In the genomic region with DNA sequence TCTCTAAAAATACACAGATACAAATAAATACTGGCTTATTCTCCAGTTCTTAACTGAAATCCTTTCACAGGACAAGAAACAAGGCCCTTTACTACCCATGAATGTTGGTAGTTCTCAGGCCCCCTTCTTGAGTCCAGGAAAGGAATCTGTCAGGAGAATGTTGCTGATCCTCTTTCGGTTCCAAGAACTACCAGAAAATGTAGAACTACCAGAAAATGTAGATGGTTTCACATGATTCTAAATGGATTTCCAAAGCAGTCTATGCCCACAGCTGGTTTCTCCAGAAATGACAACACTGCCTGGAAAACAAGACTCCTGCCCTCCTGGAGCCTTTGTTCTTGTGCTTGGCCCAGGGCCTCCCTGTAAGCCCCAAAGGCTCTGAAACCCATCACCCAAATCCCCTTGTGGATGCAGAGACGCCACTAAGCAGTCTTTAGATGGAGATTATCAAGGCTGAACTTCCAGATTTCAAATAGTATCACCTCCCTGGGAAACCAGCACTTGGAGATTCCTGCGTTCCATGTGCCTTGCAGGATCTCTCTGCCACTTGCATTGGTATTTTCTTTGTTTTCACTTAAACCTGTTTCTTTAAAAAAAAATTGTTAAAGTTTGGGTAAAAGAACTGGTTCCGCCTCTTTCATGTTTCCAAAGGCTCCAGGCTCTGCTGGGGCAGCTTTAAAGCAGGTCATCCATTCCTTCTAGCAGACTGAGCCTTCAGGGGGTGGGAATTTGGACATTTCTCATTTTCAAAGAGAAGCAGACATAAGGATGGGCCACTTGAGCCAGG, we compare ENCODE assay signal across 18 cellular contexts.
"Had no signal": no experiment of that assay in that cellular context is flagged by ENCODE, and none has a peak within 500 bp of the region (broad histone marks: within the 10 kb centered on the region; RNA-seq: fewer than 3 reads in every experiment).

No MANE protein-coding gene starts in this region.

- H3K4me3 Mint-ChIP-seq: activated CD4-positive, alpha-beta T cell treated with anti-CD3 and anti-CD28 coated beads, Interleukin-2, amount 10 ng/mL, durations not matched to agents 24 days and 14 days; activated CD8-positive, alpha-beta T cell treated with anti-CD3 and anti-CD28 coated beads for 36 hours; activated naive CD8-positive, alpha-beta T cell treated with anti-CD3 and anti-CD28 coated beads, Interleukin-2, amount 10 ng/mL, durations not matched to agents 7 days and 5 days; activated T-cell treated with anti-CD3 and anti-CD28 coated beads, Interleukin-2, amount 50 U/mL, for 24 hours; central memory CD8-positive, alpha-beta T cell had no signal

- H3K27ac ChIP-seq: coronary artery, ovary, upper lobe of left lung had no signal

- H3K36me3 ChIP-seq: ovary, right lobe of liver, upper lobe of left lung had no signal

- H3K27ac Mint-ChIP-seq: activated CD4-positive, alpha-beta T cell treated with anti-CD3 and anti-CD28 coated beads, Interleukin-2, amount 10 ng/mL, durations not matched to agents 24 days and 14 days; activated CD8-positive, alpha-beta T cell treated with anti-CD3 and anti-CD28 coated beads for 36 hours; activated naive CD8-positive, alpha-beta T cell treated with anti-CD3 and anti-CD28 coated beads, Interleukin-2, amount 10 ng/mL, durations not matched to agents 7 days and 5 days; activated T-cell treated with anti-CD3 and anti-CD28 coated beads, Interleukin-2, amount 50 U/mL, for 24 hours had no signal

- H3K27me3 ChIP-seq: ovary, right lobe of liver, upper lobe of left lung had no signal

- ATAC-seq: activated CD8-positive, alpha-beta T cell treated with anti-CD3 and anti-CD28 coated beads for 36 hours; left lobe of liver; right lobe of liver; stimulated activated naive CD8-positive, alpha-beta T cell treated with anti-CD3 and anti-CD28 coated beads, Interleukin-15, amount 100 ng/mL, for 72 hours had no signal

- H3K9me3 Mint-ChIP-seq: activated T-cell treated with anti-CD3 and anti-CD28 coated beads, Interleukin-2, amount 50 U/mL, for 24 hours; central memory CD8-positive, alpha-beta T cell had no signal

- H3K27me3 Mint-ChIP-seq: central memory CD8-positive, alpha-beta T cell; stimulated activated naive CD8-positive, alpha-beta T cell treated with anti-CD3 and anti-CD28 coated beads, Interleukin-15, amount 100 ng/mL, for 72 hours had no signal

- DNase-seq: activated CD4-positive, alpha-beta T cell treated with anti-CD3 and anti-CD28 coated beads, Interleukin-2, amount 10 ng/mL, durations not matched to agents 24 days and 14 days; activated CD8-positive, alpha-beta T cell treated with anti-CD3 and anti-CD28 coated beads for 36 hours; activated naive CD8-positive, alpha-beta T cell treated with anti-CD3 and anti-CD28 coated beads, Interleukin-2, amount 10 ng/mL, durations not matched to agents 7 days and 5 days; activated T-cell treated with anti-CD3 and anti-CD28 coated beads, Interleukin-2, amount 50 U/mL, for 24 hours; anterior cingulate cortex; erythroblast; foreskin melanocyte; glutamatergic neuron; hypothalamus; ovary; right lobe of liver; small intestine; stimulated activated CD4-positive, alpha-beta T cell treated with anti-CD3 and anti-CD28 coated beads, Interleukin-4, amount 100 ng/mL, for 1 hour; stimulated activated naive CD8-positive, alpha-beta T cell treated with anti-CD3 and anti-CD28 coated beads, Interleukin-15, amount 100 ng/mL, for 72 hours; upper lobe of left lung had no signal

- H3K4me3 ChIP-seq: coronary artery, ovary, right lobe of liver, upper lobe of left lung had no signal

- H3K9me3 ChIP-seq: ovary, right lobe of liver, upper lobe of left lung had no signal
